Comparison of ENCODE assay signal across 12 cellular contexts in genomic region chr3:142645236-142645793, GRCh38. TPM values are rescaled to one million over a fixed set of nuclear protein-coding genes. Genes with fewer than 3 reads are reported as not detected.
DNase-seq lines count a peak whose midpoint lies in the region; ATAC-seq, FAIRE-seq and TF ChIP-seq lines count a peak whose summit lies in the region.
"Had no signal": no experiment of that assay in that cellular context is flagged by ENCODE, and none has a peak within 500 bp of the region (broad histone marks: within the 10 kb centered on the region; RNA-seq: fewer than 3 reads in every experiment).

No MANE protein-coding gene starts in this region.

- H3K4me1 ChIP-seq in A549: peaks cover 34% of the 10 kb centered on the region

- H3K4me3 ChIP-seq in A549 (no peak overlapping the region), astrocyte of the spinal cord (ENCODE audit: low read depth, low read length) (no peak overlapping the region)

- FAIRE-seq in A549 (lab: Jason Lieb, UNC): peak; percentile 32

- peak; percentile 82 to 92 for ATAC-seq in A549

- TF ChIP-seq CTCF in A549 (IDR thresholded peaks at IDR 0.05) (no peak), astrocyte of the spinal cord (IDR thresholded peaks at IDR 0.05; ENCODE audit: low read depth, low read length) (no peak)

- no peak for TF ChIP-seq RAD21 in A549 (conservative IDR thresholded peaks at IDR 0.05 in 1 of 2, IDR thresholded peaks at IDR 0.05 in 1 of 2)

- DNase-seq in A549 (ENCODE audit: low read depth in 1 of 2, low spot score in 1 of 2) (peak; percentile 53), HT1080 (ENCODE audit: low read depth) (peak; percentile 98), astrocyte of the spinal cord (ENCODE audit: low read depth, low spot score) (peak; percentile 65), kidney glomerular epithelial cell (lab: John Stamatoyannopoulos, UW) (peak; percentile 75), NCI-H1105 (lab: John Stamatoyannopoulos, UW) (no peak), erythroblast (lab: John Stamatoyannopoulos, UW) (no peak)
- DNase-seq in stimulated activated CD4-positive, alpha-beta T cell treated with anti-CD3 and anti-CD28 coated beads, Interleukin-2, amount 100 ng/mL, for 24 hours: no peak
- no peak for DNase-seq in activated naive CD4-positive, alpha-beta T cell treated with Interleukin-2 at 50 U/mL for 16 hours
- DNase-seq: activated effector memory CD4-positive, alpha-beta T cell treated with anti-CD3 and anti-CD28 coated beads, Interleukin-2, amount 50 U/mL, for 16 hours; left cardiac atrium; NCI-H774; stimulated activated naive CD8-positive, alpha-beta T cell treated with anti-CD3 and anti-CD28 coated beads, Interleukin-15, amount 100 ng/mL, for 72 hours had no signal

- H3K9me3 ChIP-seq in A549: no peaks in the 10 kb centered on the region

- POLR2A ChIA-PET in A549 (lab: Yijun Ruan, JAX): interaction anchor here (0.7 kb wide), 1 partner anchor 78 kb away, joined by 3 read pairs; the partner anchor contains the start of gene TRPC1

- CTCF ChIA-PET in A549 (lab: Yijun Ruan, JAX): interaction anchor here (1.1 to 1.3 kb wide), 2 partner anchors 36 to 58 kb away, joined by 3 to 5 read pairs; no protein-coding TSS in a partner anchor

- peak overlapping the region; percentile 51 for H3K4me2 ChIP-seq in A549

- 5% methylated on average over 2 of the region's 2 CpGs for WGBS in A549 (ENCODE audit: missing lambda C conversion rate)

- in situ Hi-C loops in astrocyte of the spinal cord (cut with HindIII; ENCODE audit: low sequenced_read_pairs): no loop called here

- peak overlapping the region in 1 of 2 experiments; percentile 53; a peak in 3 of 6 replicates for H3K27ac ChIP-seq in A549

- no peak for TF ChIP-seq EP300 in A549 (IDR thresholded peaks at IDR 0.05)

- TF ChIP-seq POLR2A in A549 (IDR thresholded peaks at IDR 0.05; ENCODE audit: low read length) (no peak), erythroblast (IDR thresholded peaks at IDR 0.05; ENCODE audit: low read length) (no peak)

TF ChIP-seq in A549, 52 proteins besides CTCF, POLR2A, EP300 and RAD21:
- TF ChIP-seq PHF8 (IDR thresholded peaks at IDR 0.05; ENCODE audit: borderline replicate concordance, low read depth) (no peak), JUNB (IDR thresholded peaks at IDR 0.05) (peak; percentile 27; the same call in 1 of the 2 replicates), FOSL2 (IDR thresholded peaks at IDR 0.05) (no peak), FOSL2 (CRISPR knock-in tag; IDR thresholded peaks at IDR 0.05) (peak; percentile 36; the same call in 1 of the 2 replicates), MAX (IDR thresholded peaks at IDR 0.05) (no peak), KDM1A (IDR thresholded peaks at IDR 0.05; ENCODE audit: low read depth) (no peak), CHD4 (IDR thresholded peaks at IDR 0.05; ENCODE audit: borderline replicate concordance) (no peak), HES2 (IDR thresholded peaks at IDR 0.05) (no peak), TP53 (CRISPR knock-in tag; IDR thresholded peaks at IDR 0.05) (no peak), JUN (IDR thresholded peaks at IDR 0.05) (no peak)
- TF ChIP-seq, protein P1, sequence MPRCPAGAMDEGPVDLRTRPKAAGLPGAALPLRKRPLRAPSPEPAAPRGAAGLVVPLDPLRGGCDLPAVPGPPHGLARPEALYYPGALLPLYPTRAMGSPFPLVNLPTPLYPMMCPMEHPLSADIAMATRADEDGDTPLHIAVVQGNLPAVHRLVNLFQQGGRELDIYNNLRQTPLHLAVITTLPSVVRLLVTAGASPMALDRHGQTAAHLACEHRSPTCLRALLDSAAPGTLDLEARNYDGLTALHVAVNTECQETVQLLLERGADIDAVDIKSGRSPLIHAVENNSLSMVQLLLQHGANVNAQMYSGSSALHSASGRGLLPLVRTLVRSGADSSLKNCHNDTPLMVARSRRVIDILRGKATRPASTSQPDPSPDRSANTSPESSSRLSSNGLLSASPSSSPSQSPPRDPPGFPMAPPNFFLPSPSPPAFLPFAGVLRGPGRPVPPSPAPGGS (IDR thresholded peaks at IDR 0.05): no peak
- TF ChIP-seq, protein P2, sequence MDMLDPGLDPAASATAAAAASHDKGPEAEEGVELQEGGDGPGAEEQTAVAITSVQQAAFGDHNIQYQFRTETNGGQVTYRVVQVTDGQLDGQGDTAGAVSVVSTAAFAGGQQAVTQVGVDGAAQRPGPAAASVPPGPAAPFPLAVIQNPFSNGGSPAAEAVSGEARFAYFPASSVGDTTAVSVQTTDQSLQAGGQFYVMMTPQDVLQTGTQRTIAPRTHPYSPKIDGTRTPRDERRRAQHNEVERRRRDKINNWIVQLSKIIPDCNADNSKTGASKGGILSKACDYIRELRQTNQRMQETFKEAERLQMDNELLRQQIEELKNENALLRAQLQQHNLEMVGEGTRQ (IDR thresholded peaks at IDR 0.05): no peak
TF ChIP-seq in A549: peak in this region for 2.

RNA-seq across cellular contexts. Expression of gene PLS1, which starts 49.1 kb away (rescaled TPM):
- 73.7 and 78.1 TPM in 2 replicates for polyA plus RNA-seq in A549 (2011; rRNA removed)
- polyA plus RNA-seq in A549 (2012; cell fraction: cytosol; rRNA removed): 7.9 and 8.0 TPM in 2 replicates
- polyA plus RNA-seq in A549 (2012; cell fraction: nucleus; rRNA removed): 4.4 and 5.7 TPM in 2 replicates
- 18.0 to 18.5 TPM (median 18.3 TPM) in 3 replicates for polyA plus RNA-seq in A549 (2017; fragmentation: RNase III; extraction: RNeasy Plus Mini Kit Qiagen cat#74134 plus additional on column Dnase treatment)
- 21.5 and 23.1 TPM in 2 replicates for polyA minus RNA-seq in A549 (2011; rRNA and poly(A)+ RNA removed)
- total RNA-seq in HT1080 (2014; rRNA removed; shearing (Covaris generic)): 20.8 and 24.8 TPM in 2 replicates
- 12.1 and 14.6 TPM in 2 replicates for polyA plus RNA-seq in HT1080 (2015; cell fraction: cytosol; rRNA removed)
- polyA plus RNA-seq in HT1080 (2015; cell fraction: nucleus; rRNA removed): 22.6 and 23.4 TPM in 2 replicates

Comparison
In these comparisons a context has a peak if more than half of its experiments do, and no peak if none do; other contexts are left out.
1. DNase-seq: peak in A549 (2 of 2), HT1080 (single experiment), astrocyte of the spinal cord (single experiment) and kidney glomerular epithelial cell (single experiment); none in NCI-H1105 (single experiment), stimulated activated CD4-positive, alpha-beta T cell treated with anti-CD3 and anti-CD28 coated beads, Interleukin-2, amount 100 ng/mL, for 24 hours (0 of 2), activated naive CD4-positive, alpha-beta T cell treated with Interleukin-2 at 50 U/mL for 16 hours (single experiment) and erythroblast (0 of 2).